1 cellular context compared by ENCODE assay signal in genomic region chr15:99305761-99306505, GRCh38.
A peak's percentile ranks its signal among the peaks of the same experiment; 100 is the strongest.
TF ChIP-seq lines count a peak whose summit lies in the region.

No MANE protein-coding gene starts in this region.

TF ChIP-seq in HEK293, 187 proteins besides CTCF, POLR2A, EP300 and RAD21 (continued from another document):
- TF ChIP-seq ZNF518A (tag by site-specific recombination; conservative IDR thresholded peaks at IDR 0.05; ENCODE audit: low read depth) (no peak), KLF10 (tag by site-specific recombination; IDR thresholded peaks at IDR 0.05) (0 out of 2 replicates have a peak, but pooled peaks have one; percentile 36), ZSCAN4 (tag by site-specific recombination; IDR thresholded peaks at IDR 0.05) (no peak), PATZ1 (tag by site-specific recombination; IDR thresholded peaks at IDR 0.05) (peak; percentile 23; the same call in 1 of the 2 replicates), ZNF692 (tag by site-specific recombination; IDR thresholded peaks at IDR 0.05) (peak; percentile 55; the same call in 1 of the 2 replicates), ZBTB7A (tag by site-specific recombination; IDR thresholded peaks at IDR 0.05; ENCODE audit: low read depth) (no peak), MEIS1 (CRISPR knock-in tag; IDR thresholded peaks at IDR 0.05; ENCODE audit: borderline replicate concordance) (no peak), ZNF433 (tag by site-specific recombination; IDR thresholded peaks at IDR 0.05; ENCODE audit: low read depth) (no peak), ZNF175 (tag by site-specific recombination; IDR thresholded peaks at IDR 0.05) (no peak), ZNF140 (tag by site-specific recombination; IDR thresholded peaks at IDR 0.05) (no peak), ZNF391 (tag by site-specific recombination; IDR thresholded peaks at IDR 0.05; ENCODE audit: borderline replicate concordance, low read depth) (no peak), ZNF596 (tag by site-specific recombination; IDR thresholded peaks at IDR 0.05) (peak; percentile 52; the same call in 1 of the 2 replicates), ZNF677 (tag by site-specific recombination; IDR thresholded peaks at IDR 0.05) (no peak), ZNF335 (tag by site-specific recombination; conservative IDR thresholded peaks at IDR 0.05) (no peak; the same call in none of the 2 replicates), ZBTB48 (tag by site-specific recombination; IDR thresholded peaks at IDR 0.05) (peak; percentile 37; the same call in 1 of the 2 replicates), KLF8 (tag by site-specific recombination; IDR thresholded peaks at IDR 0.05) (0 out of 2 replicates have a peak, but pooled peaks have one; percentile 41), ZNF585B (tag by site-specific recombination; IDR thresholded peaks at IDR 0.05) (no peak), IKZF3 (tag by site-specific recombination; IDR thresholded peaks at IDR 0.05) (peak; percentile 77)
